In the genomic region with DNA sequence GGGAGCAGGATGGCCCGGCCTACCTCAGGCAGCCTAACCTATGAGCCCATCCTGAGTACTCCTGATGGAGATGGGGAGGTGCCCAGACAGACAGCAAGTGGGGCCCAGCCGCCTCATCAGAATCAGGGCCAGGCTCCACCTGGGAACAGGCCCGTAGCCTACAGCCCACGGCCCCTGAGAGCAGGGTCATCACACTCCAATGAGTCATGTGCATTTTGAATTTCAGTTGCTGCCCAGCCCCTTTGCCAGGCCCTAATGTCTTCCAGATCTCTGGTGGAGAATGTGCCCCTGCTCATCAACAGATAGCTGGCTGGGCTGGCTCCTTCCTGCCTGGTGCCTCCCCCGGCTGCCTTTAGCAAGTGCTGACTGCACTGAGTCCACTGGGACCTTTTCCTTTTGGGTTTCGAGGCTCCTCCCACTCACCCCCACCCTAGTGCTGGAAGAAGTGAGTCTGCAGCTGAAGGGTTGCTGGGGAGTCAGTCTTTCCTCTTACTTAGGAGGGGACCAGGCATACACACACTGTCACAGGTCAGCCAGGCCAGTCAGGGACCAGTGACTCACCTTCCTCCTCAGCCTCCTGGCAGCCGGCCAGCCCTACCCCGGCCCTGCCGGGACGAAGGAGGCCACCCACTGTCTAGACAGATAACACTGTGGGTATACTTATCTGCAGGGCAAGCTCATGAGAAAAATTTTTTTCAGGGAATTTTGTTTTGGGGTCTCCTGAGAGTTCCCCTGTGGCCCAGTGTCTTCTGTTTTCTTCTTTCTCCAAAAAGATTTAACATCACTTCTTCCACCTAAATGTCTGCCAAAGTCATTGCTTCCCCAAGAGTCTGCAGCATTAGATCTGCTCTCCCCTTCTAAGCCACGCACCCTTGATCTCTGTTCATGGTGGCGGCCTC, we compare ENCODE assay signal across 6 cellular contexts. TPM values are rescaled to one million over a fixed set of nuclear protein-coding genes. Genes with fewer than 3 reads are reported as not detected.
DNase-seq lines count a peak whose midpoint lies in the region; ATAC-seq, FAIRE-seq and TF ChIP-seq lines count a peak whose summit lies in the region.

No MANE protein-coding gene starts in this region.

- H3K27me3 Mint-ChIP-seq in brain, result no peaks in the 10 kb centered on the region

- DNase-seq in GM04503 (ENCODE audit: low read depth), result peak; percentile 71
- DNase-seq in RCC 7860 (ENCODE audit: low spot score), result peak; percentile 100
- peak; percentile 81 for DNase-seq in omental fat pad (ENCODE audit: low spot score)

- peaks cover 0 to 2% (median 0%) of the 10 kb centered on the region in 5 experiments for H3K9me3 Mint-ChIP-seq in brain

- peak; percentile 98 for FAIRE-seq in RCC 7860 (lab: Jason Lieb, UNC)

- H3K27ac Mint-ChIP-seq in brain, result peak overlapping the region in 4 of 5 experiments; percentile 16 to 78 (median 48)

- peak; percentile 91 for ATAC-seq in omental fat pad (ENCODE audit: low FRiP score)
- no peak for ATAC-seq in HG03095 (IDR thresholded peaks at IDR 0.05; ENCODE audit: unreplicated experiment)
- no peak for ATAC-seq in GM18505 (IDR thresholded peaks at IDR 0.05; ENCODE audit: unreplicated experiment)

- H3K4me3 Mint-ChIP-seq in brain, result no peak overlapping the region

- TF ChIP-seq CTCF in brain (conservative IDR thresholded peaks at IDR 0.05), result no peak
- no peak for TF ChIP-seq CTCF in omental fat pad (IDR thresholded peaks at IDR 0.05)

- TF ChIP-seq POLR2A in GM18505 (IDR thresholded peaks at IDR 0.05; ENCODE audit: borderline replicate concordance, extremely low read depth, insufficient read depth, insufficient read length), result no peak

- H3K36me3 Mint-ChIP-seq in brain, result peaks cover 4% of the 10 kb centered on the region

- H3K4me1 Mint-ChIP-seq in brain, result peaks cover 11% of the 10 kb centered on the region

RNA-seq across cellular contexts. Expression of a gene that starts 9.1 kb away (rescaled TPM):
- polyA plus RNA-seq in brain (ENCODE audit: insufficient read depth, low read depth, low replicate concordance), result 2.0 TPM
- 1 to 10 TPM; 1.6 to 3.2 (median 2.3) TPM for total RNA-seq in omental fat pad

RNA-seq across cellular contexts. Expression of a gene that starts 10.9 kb away (rescaled TPM):
- 29.9 TPM for polyA plus RNA-seq in brain (ENCODE audit: insufficient read depth, low read depth, low replicate concordance)
- 10 to 100 TPM; 25.5 to 39.4 (median 31.6) TPM for total RNA-seq in omental fat pad

RNA-seq across cellular contexts. Expression of a gene that starts 14.9 kb away (rescaled TPM):
- polyA plus RNA-seq in brain (ENCODE audit: insufficient read depth, low read depth, low replicate concordance), result 0.24 TPM
- total RNA-seq in omental fat pad, result under 1 TPM in 1 of 4 donors, not detected in 3; 0.46 TPM

RNA-seq across cellular contexts. Expression of a gene that starts 18.5 kb away (rescaled TPM):
- 45.3 TPM for polyA plus RNA-seq in brain (ENCODE audit: insufficient read depth, low read depth, low replicate concordance)
- 10 to 100 TPM in 1 of 4 donors, 1 to 10 TPM in 3; 6.1 to 10.4 (median 7.9) TPM for total RNA-seq in omental fat pad

RNA-seq across cellular contexts. Expression of a gene that starts 20.2 kb away (rescaled TPM):
- 84.5 TPM for polyA plus RNA-seq in brain (ENCODE audit: insufficient read depth, low read depth, low replicate concordance)
- 100 to 1,000 TPM; 115 to 126 (median 118) TPM for total RNA-seq in omental fat pad
